In genomic region chr4:143701365-143701764, GRCh38 we compare ENCODE assay signal across 11 cellular contexts. TPM values are rescaled to one million over a fixed set of nuclear protein-coding genes. Genes with fewer than 3 reads are reported as not detected.
DNase-seq lines count a peak whose midpoint lies in the region; ATAC-seq and TF ChIP-seq lines count a peak whose summit lies in the region.
"Had no signal": no experiment of that assay in that cellular context is flagged by ENCODE, and none has a peak within 500 bp of the region (broad histone marks: within the 10 kb centered on the region; RNA-seq: fewer than 3 reads in every experiment).

No MANE protein-coding gene starts in this region.

- H3K4me3 Mint-ChIP-seq in natural killer cell, result peak overlapping the region; percentile 53
- H3K4me3 Mint-ChIP-seq in natural killer cell treated with Interleukin-12 subunit alpha and Interleukin-12 subunit beta and Interleukin-15 and Interleukin-18, amount 100 ng/mL, for 72 hours, result no peak overlapping the region
- H3K4me3 Mint-ChIP-seq in activated CD4-positive, alpha-beta memory T cell treated with anti-CD3 and anti-CD28 coated beads, Interleukin-2, amount 10 ng/mL, durations not matched to agents 7 days and 5 days, result peak overlapping the region; percentile 60

- peaks cover 2% of the 10 kb centered on the region for H3K9me3 ChIP-seq in iPS-18c (ENCODE audit: control insufficient read depth, insufficient read depth, low read length)

- H3K27me3 Mint-ChIP-seq in natural killer cell (ENCODE audit: low read depth in 2 of 2), result peaks cover 20 to 41% of the 10 kb centered on the region in 2 donors
- peaks cover 14 to 19% of the 10 kb centered on the region in 2 donors for H3K27me3 Mint-ChIP-seq in natural killer cell treated with Interleukin-12 subunit alpha and Interleukin-12 subunit beta and Interleukin-15 and Interleukin-18, amount 100 ng/mL, for 72 hours
- peaks cover 49% of the 10 kb centered on the region for H3K27me3 Mint-ChIP-seq in activated CD4-positive, alpha-beta memory T cell treated with anti-CD3 and anti-CD28 coated beads, Interleukin-2, amount 10 ng/mL, durations not matched to agents 7 days and 5 days

- no peaks in the 10 kb centered on the region for H3K36me3 Mint-ChIP-seq in natural killer cell
- no peaks in the 10 kb centered on the region for H3K36me3 Mint-ChIP-seq in natural killer cell treated with Interleukin-12 subunit alpha and Interleukin-12 subunit beta and Interleukin-15 and Interleukin-18, amount 100 ng/mL, for 72 hours
- H3K36me3 Mint-ChIP-seq in activated CD4-positive, alpha-beta memory T cell treated with anti-CD3 and anti-CD28 coated beads, Interleukin-2, amount 10 ng/mL, durations not matched to agents 7 days and 5 days (ENCODE audit: low read depth), result no peaks in the 10 kb centered on the region

- H3K27ac Mint-ChIP-seq in natural killer cell, result no peak overlapping the region
- no peak overlapping the region for H3K27ac Mint-ChIP-seq in natural killer cell treated with Interleukin-12 subunit alpha and Interleukin-12 subunit beta and Interleukin-15 and Interleukin-18, amount 100 ng/mL, for 72 hours
- H3K27ac Mint-ChIP-seq in activated CD4-positive, alpha-beta memory T cell treated with anti-CD3 and anti-CD28 coated beads, Interleukin-2, amount 10 ng/mL, durations not matched to agents 7 days and 5 days, result no peak overlapping the region

- H3K4me3 ChIP-seq in iPS-18c (ENCODE audit: insufficient read depth, low read depth, low read length), result peak overlapping the region; percentile 57; the same call in 1 of the 2 replicates

- H3K9me3 Mint-ChIP-seq in natural killer cell, result no peaks in the 10 kb centered on the region
- H3K9me3 Mint-ChIP-seq in natural killer cell treated with Interleukin-12 subunit alpha and Interleukin-12 subunit beta and Interleukin-15 and Interleukin-18, amount 100 ng/mL, for 72 hours, result no peaks in the 10 kb centered on the region
- no peaks in the 10 kb centered on the region for H3K9me3 Mint-ChIP-seq in activated CD4-positive, alpha-beta memory T cell treated with anti-CD3 and anti-CD28 coated beads, Interleukin-2, amount 10 ng/mL, durations not matched to agents 7 days and 5 days

- ATAC-seq in natural killer cell (no peak), GM18861 (IDR thresholded peaks at IDR 0.05; ENCODE audit: unreplicated experiment) (no peak), GM18520 (IDR thresholded peaks at IDR 0.05; ENCODE audit: unreplicated experiment) (no peak)
- no peak for ATAC-seq in natural killer cell treated with Interleukin-12 subunit alpha and Interleukin-12 subunit beta and Interleukin-15 and Interleukin-18, amount 100 ng/mL, for 72 hours

- no peaks in the 10 kb centered on the region for H3K4me1 Mint-ChIP-seq in natural killer cell
- peaks cover 0 to 6% of the 10 kb centered on the region in 2 donors for H3K4me1 Mint-ChIP-seq in natural killer cell treated with Interleukin-12 subunit alpha and Interleukin-12 subunit beta and Interleukin-15 and Interleukin-18, amount 100 ng/mL, for 72 hours (ENCODE audit: low read depth in 2 of 2)
- peaks cover 10% of the 10 kb centered on the region for H3K4me1 Mint-ChIP-seq in activated CD4-positive, alpha-beta memory T cell treated with anti-CD3 and anti-CD28 coated beads, Interleukin-2, amount 10 ng/mL, durations not matched to agents 7 days and 5 days

- TF ChIP-seq CTCF in natural killer cell (IDR thresholded peaks at IDR 0.05), result no peak

- POLR2A ChIA-PET in activated CD4-positive, alpha-beta memory T cell treated with anti-CD3 and anti-CD28 coated beads, Interleukin-2, amount 10 ng/mL, durations not matched to agents 7 days and 5 days (lab: Charles Lee), result no interaction called here

- CTCF ChIA-PET in activated CD4-positive, alpha-beta memory T cell treated with anti-CD3 and anti-CD28 coated beads, Interleukin-2, amount 10 ng/mL, durations not matched to agents 7 days and 5 days (lab: Charles Lee), result interaction anchor here (0.7 kb wide), 1 partner anchor 1383 kb away, joined by 4 read pairs; no protein-coding TSS in a partner anchor

- DNase-seq in natural killer cell (no peak), NCI-H774 (lab: John Stamatoyannopoulos, UW) (no peak), NK-92 (lab: John Stamatoyannopoulos, UW; ENCODE audit: unreplicated experiment) (no peak)
- DNase-seq in natural killer cell treated with Interleukin-12 subunit alpha and Interleukin-12 subunit beta and Interleukin-15 and Interleukin-18, amount 100 ng/mL, for 72 hours (ENCODE audit: low spot score), result no peak
- peak; percentile 24 for DNase-seq in activated CD4-positive, alpha-beta memory T cell treated with anti-CD3 and anti-CD28 coated beads, Interleukin-2, amount 10 ng/mL, durations not matched to agents 7 days and 5 days
- DNase-seq: stimulated activated CD4-positive, alpha-beta T cell treated with anti-CD3 and anti-CD28 coated beads, Interleukin-12 subunit alpha, Interleukin-12 subunit beta, amount 100 ng/mL, for 4 hours had no signal

- intact Hi-C loops in natural killer cell (cut with micrococcal nuclease), result no loop called here

RNA-seq across cellular contexts. Expression of gene FREM3, which starts 0.9 kb away (rescaled TPM):
- total RNA-seq in natural killer cell, result under 1 TPM in 1 of 3 donors, not detected in 2; 0.07 TPM
- total RNA-seq in natural killer cell treated with Interleukin-12 subunit alpha and Interleukin-12 subunit beta and Interleukin-15 and Interleukin-18, amount 100 ng/mL, for 72 hours, result not detected
- total RNA-seq in activated CD4-positive, alpha-beta memory T cell treated with anti-CD3 and anti-CD28 coated beads, Interleukin-2, amount 10 ng/mL, durations not matched to agents 7 days and 5 days, result not detected
- total RNA-seq: H7, kidney epithelial cell had no signal
